ENCODE assay signal across 9 cellular contexts in the genomic region with DNA sequence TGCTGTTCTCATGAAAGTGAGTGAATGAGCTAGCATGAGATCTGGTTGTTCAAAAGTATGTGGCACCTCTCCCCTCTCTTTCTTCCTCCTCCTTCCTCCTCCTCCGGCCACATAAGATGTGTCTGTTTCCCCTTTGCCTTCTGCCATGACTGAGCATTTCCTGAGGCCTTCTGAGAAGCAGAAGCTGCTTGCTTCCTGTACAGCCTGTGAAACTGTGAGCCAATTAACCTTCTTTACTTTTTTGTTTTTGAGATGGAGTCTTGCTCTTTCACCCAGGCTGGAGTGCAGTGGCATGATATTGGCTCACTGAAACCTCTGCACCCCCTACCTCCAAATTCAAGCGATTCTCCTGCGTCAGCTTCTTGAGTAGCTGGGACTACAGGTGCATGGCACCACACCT. TPM values are rescaled to one million over a fixed set of nuclear protein-coding genes. Genes with fewer than 3 reads are reported as not detected.
DNase-seq lines count a peak whose midpoint lies in the region; ATAC-seq and TF ChIP-seq lines count a peak whose summit lies in the region.
"Had no signal": no experiment of that assay in that cellular context is flagged by ENCODE, and none has a peak within 500 bp of the region (broad histone marks: within the 10 kb centered on the region; RNA-seq: fewer than 3 reads in every experiment).

No MANE protein-coding gene starts in this region.

- no peaks in the 10 kb centered on the region for H3K79me2 ChIP-seq in DOHH2 (ENCODE audit: control insufficient read depth, low read length)

- H3K4me1 Mint-ChIP-seq in naive B cell, result peaks cover 24 to 34% (median 28%) of the 10 kb centered on the region in 3 donors

- H3K4me1 ChIP-seq in DOHH2 (ENCODE audit: control insufficient read depth, low read length), result peaks cover 58% of the 10 kb centered on the region

- H4K20me1 ChIP-seq in DOHH2 (ENCODE audit: control insufficient read depth, insufficient read depth, low read depth, low read length), result no peaks in the 10 kb centered on the region

- ATAC-seq in naive B cell (ENCODE audit: low read depth in 2 of 2) (peak; percentile 94 to 95), HG03565 (IDR thresholded peaks at IDR 0.05; ENCODE audit: unreplicated experiment) (no peak), GM19463 (IDR thresholded peaks at IDR 0.05; ENCODE audit: unreplicated experiment) (no peak)

- no peaks in the 10 kb centered on the region for H3K27me3 ChIP-seq in DOHH2 (ENCODE audit: control insufficient read depth, low read length)

- no peaks in the 10 kb centered on the region for H3K36me3 Mint-ChIP-seq in naive B cell

- no peaks in the 10 kb centered on the region for H3K27me3 Mint-ChIP-seq in naive B cell

- no peaks in the 10 kb centered on the region for H3K9me2 ChIP-seq in DOHH2 (replicated peaks; ENCODE audit: control insufficient read depth, low read length)

- H3K9me3 ChIP-seq in DOHH2 (ENCODE audit: control insufficient read depth, insufficient read depth, low read length), result peaks cover 9% of the 10 kb centered on the region; the same call in 1 of the 2 replicates

- DNase-seq in Kasumi-1 (lab: John Stamatoyannopoulos, UW), result peak; percentile 92
- peak; percentile 19 for DNase-seq in activated T-cell treated with anti-CD3 and anti-CD28 coated beads, Interleukin-2, amount 50 U/mL, for 1 hour
- peak; percentile 18 for DNase-seq in naive B cell
- DNase-seq in NCI-H146 treated with DMSO at 0.1 percent for 48 hours (lab: John Stamatoyannopoulos, UW; ENCODE audit: unreplicated experiment), result no peak
- no peak for DNase-seq in NCI-H774 (lab: John Stamatoyannopoulos, UW)
- DNase-seq: EL had no signal

- peak overlapping the region; percentile 52 for H3K27ac ChIP-seq in DOHH2 (ENCODE audit: low read depth, low read length)

- no peak for TF ChIP-seq CTCF in DOHH2 (IDR thresholded peaks at IDR 0.05; ENCODE audit: low read depth, low read length, poor library complexity, severe bottlenecking)

- peak overlapping the region in 6 of 8 donors; percentile 30 to 75 (median 48) for H3K4me3 Mint-ChIP-seq in naive B cell

- peak overlapping the region; percentile 62 for H3K4me2 ChIP-seq in DOHH2 (ENCODE audit: low read length)

- H3K9me3 Mint-ChIP-seq in naive B cell, result peaks cover 0 to 5% (median 2%) of the 10 kb centered on the region in 7 donors

- peak overlapping the region; percentile 8 to 90 (median 58) for H3K27ac Mint-ChIP-seq in naive B cell

- peaks cover 8% of the 10 kb centered on the region for H3K36me3 ChIP-seq in DOHH2 (ENCODE audit: control insufficient read depth, low read length)

- H3K4me3 ChIP-seq in DOHH2 (ENCODE audit: low read length), result peak overlapping the region; percentile 40

- no peaks in the 10 kb centered on the region for H3F3A ChIP-seq in DOHH2 (ENCODE audit: control insufficient read depth, insufficient read depth)

RNA-seq across cellular contexts. Expression of a gene that starts 6.1 kb away (rescaled TPM):
- not detected for polyA plus RNA-seq in naive B cell (ENCODE audit: low read depth in 6 of 6)

RNA-seq across cellular contexts. Expression of a gene that starts 37.1 kb away (rescaled TPM):
- under 1 TPM in 4 of 6 donors, not detected in 2; 0.13 to 0.42 (median 0.20) TPM for polyA plus RNA-seq in naive B cell (ENCODE audit: low read depth in 6 of 6)

Comparison
In these comparisons a context has a peak if more than half of its experiments do, and no peak if none do; other contexts are left out.
1. DNase-seq: peak in Kasumi-1 (2 of 2), activated T-cell treated with anti-CD3 and anti-CD28 coated beads, Interleukin-2, amount 50 U/mL, for 1 hour (single experiment) and naive B cell (single experiment); none in NCI-H146 treated with DMSO at 0.1 percent for 48 hours (single experiment) and NCI-H774 (single experiment).
2. ATAC-seq: peak in naive B cell (2 of 2); none in HG03565 (single experiment) and GM19463 (single experiment).